ENCODE assay signal across 8 cellular contexts in the genomic region with DNA sequence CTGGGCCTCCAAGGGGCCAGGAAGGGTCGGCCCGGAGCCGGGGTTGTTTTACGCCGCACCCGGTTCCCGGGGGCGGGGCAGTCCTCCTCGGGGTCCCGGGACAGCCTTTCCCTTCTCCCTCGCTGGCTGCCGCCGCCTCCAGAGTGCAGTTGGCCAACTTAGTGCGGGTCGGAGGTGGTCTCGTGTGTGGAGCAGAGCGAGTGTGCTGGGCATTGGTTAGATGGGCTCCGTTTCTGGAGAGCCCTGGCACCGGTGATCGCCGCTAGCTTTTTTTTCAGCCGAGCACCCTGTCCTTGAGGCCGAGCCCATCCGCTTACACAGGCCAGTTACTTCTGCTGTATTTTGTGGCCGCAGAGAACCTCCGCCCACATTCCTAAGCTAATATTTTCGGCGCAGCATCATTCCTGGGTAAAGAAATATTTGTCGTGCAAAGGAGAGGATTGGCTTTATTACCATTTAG. TPM values are rescaled to one million over a fixed set of nuclear protein-coding genes. Genes with fewer than 3 reads are reported as not detected.
DNase-seq lines count a peak whose midpoint lies in the region; ATAC-seq and TF ChIP-seq lines count a peak whose summit lies in the region.

No MANE protein-coding gene starts in this region.

- H3K27me3 ChIP-seq in SJCRH30, result no peaks in the 10 kb centered on the region
- no peaks in the 10 kb centered on the region for H3K27me3 ChIP-seq in thymus (ENCODE audit: control insufficient read depth, insufficient read depth)

- DNase-seq in COLO668 (lab: John Stamatoyannopoulos, UW; ENCODE audit: unreplicated experiment) (peak; percentile 36), SJCRH30 (peak; percentile 85), coronary artery (ENCODE audit: low spot score) (no peak), lower leg skin (ENCODE audit: low spot score in 2 of 2) (no peak), NCI-H2029 treated with DMSO at 0.1 percent for 48 hours (lab: John Stamatoyannopoulos, UW) (no peak)

- TF ChIP-seq CTCF in coronary artery (IDR thresholded peaks at IDR 0.05) (no peak), lower leg skin (IDR thresholded peaks at IDR 0.05) (no peak)

- peaks cover 7% of the 10 kb centered on the region for H3K4me1 ChIP-seq in SJCRH30
- peaks cover 3% of the 10 kb centered on the region for H3K4me1 ChIP-seq in thymus (ENCODE audit: control insufficient read depth, insufficient read depth, low read length)

- H3K9me3 ChIP-seq in SJCRH30 (replicated peaks) (no peaks in the 10 kb centered on the region), thymus (ENCODE audit: control insufficient read depth) (peaks cover 1% of the 10 kb centered on the region)

- 1 to 2% methylated on average over 14 to 23 of the region's 29 CpGs for WGBS in lower leg skin, 2 donors
- under 1% methylated on average over 29 of the region's 29 CpGs for WGBS in thymus

- H3K4me3 ChIP-seq in SJCRH30 (peak overlapping the region; percentile 89), coronary artery (peak overlapping the region; percentile 88), lower leg skin (ENCODE audit: low read depth, poor library complexity, severe bottlenecking) (peak overlapping the region; percentile 70), thymus (ENCODE audit: low read length) (peak overlapping the region; percentile 79)

- TF ChIP-seq POLR2A in lower leg skin (IDR thresholded peaks at IDR 0.05), result no peak

- H3K27ac ChIP-seq in SJCRH30 (peak overlapping the region; percentile 90), coronary artery (peak overlapping the region; percentile 92), thymus (ENCODE audit: low read depth) (no peak overlapping the region)

- intact Hi-C loops in lower leg skin (cut with DNase I; ENCODE audit: low total_unique reads), result no loop called here

- peaks cover 38% of the 10 kb centered on the region for H3K36me3 ChIP-seq in SJCRH30
- H3K36me3 ChIP-seq in thymus (ENCODE audit: control insufficient read depth, insufficient read depth), result peaks cover 14% of the 10 kb centered on the region

- ATAC-seq in GM19025 (IDR thresholded peaks at IDR 0.05; ENCODE audit: low read depth, unreplicated experiment) (peak; percentile 19), HG03175 (IDR thresholded peaks at IDR 0.05; ENCODE audit: unreplicated experiment) (peak; percentile 32)

RNA-seq across cellular contexts. Expression of gene KIF23, which starts 0.6 kb away (rescaled TPM):
- total RNA-seq in SJCRH30 (2014; rRNA removed; shearing (Covaris generic)), result 127 and 137 TPM in 2 replicates
- 1 to 10 TPM; 2.7 to 5.7 (median 3.1) TPM for total RNA-seq in lower leg skin
- 2.9 TPM for polyA plus RNA-seq in thymus

RNA-seq across cellular contexts. Expression of gene RPLP1, which starts 37.9 kb away (rescaled TPM):
- total RNA-seq in SJCRH30 (2014; rRNA removed; shearing (Covaris generic)), result 761 and 909 TPM in 2 replicates
- total RNA-seq in lower leg skin, result 1,000 to 10,000 TPM; 1,024 to 2,624 (median 1,151) TPM
- polyA plus RNA-seq in thymus, result 2,341 TPM

Comparison
In these comparisons a context has a peak if more than half of its experiments do, and no peak if none do; other contexts are left out.
1. DNase-seq: peak in COLO668 (single experiment) and SJCRH30 (2 of 2); none in coronary artery (single experiment), lower leg skin (0 of 2) and NCI-H2029 treated with DMSO at 0.1 percent for 48 hours (single experiment).
2. RNA of gene KIF23, which starts 0.6 kb away (total RNA-seq): 127 to 137 TPM in SJCRH30; 2.7 to 5.7 TPM in lower leg skin; every median in the first group is over 10 times any median in the second.
3. Peak in every context shown above with its lines, with median percentiles within 50 percentile points of each other: H3K4me3 ChIP-seq.